26 cellular contexts compared by ENCODE assay signal in genomic region chr11:16832193-16832539, GRCh38.
A peak's percentile ranks its signal among the peaks of the same experiment; 100 is the strongest.
DNase-seq lines count a peak whose midpoint lies in the region; ATAC-seq, FAIRE-seq and TF ChIP-seq lines count a peak whose summit lies in the region.
"Had no signal": no experiment of that assay in that cellular context is flagged by ENCODE, and none has a peak within 500 bp of the region (broad histone marks: within the 10 kb centered on the region; RNA-seq: fewer than 3 reads in every experiment).

No MANE protein-coding gene starts in this region.

- WGBS in K562 (ENCODE audit: insufficient coverage, low coverage, missing lambda C conversion rate), result 0% methylated on average over 1 of the region's 1 CpG
- 93 to 100% methylated on average over 1 of the region's 1 CpG for WGBS in thyroid gland, 2 donors

- POLR2A ChIA-PET in Caco-2 (lab: Charles Lee), result no interaction called here
- POLR2A ChIA-PET in K562 (lab: Yijun Ruan, JAX), result interaction anchor here (1.5 kb wide), 1 partner anchor 30 kb away, joined by 5 read pairs; no protein-coding TSS in a partner anchor

- no peak for DNase-seq in Caco-2
- DNase-seq in SK-N-MC (ENCODE audit: low read depth, low spot score), result no peak
- no peak for DNase-seq in K562 (ENCODE audit: extremely low read depth in 1 of 4, low spot score in 3 of 4)
- DNase-seq in thyroid gland, result no peak
- DNase-seq in activated naive CD4-positive, alpha-beta T cell treated with anti-CD3 and anti-CD28 coated beads for 36 hours, result no peak
- no peak for DNase-seq in Kasumi-1 (lab: John Stamatoyannopoulos, UW)
- no peak for DNase-seq in left colon
- DNase-seq: AML-193; CD4-positive, alpha-beta T cell; CD8-positive, alpha-beta T cell; DMS 273 treated with DMSO at 0.1 percent for 48 hours; DMS153; DMS53; DMS79; DND-41; EL; GDM1 had no signal

- TF ChIP-seq RAD21 in K562 (CRISPR knock-in tag; conservative IDR thresholded peaks at IDR 0.05 in 1 of 2, IDR thresholded peaks at IDR 0.05 in 1 of 2), result no peak

- H3K9me3 Mint-ChIP-seq in Caco-2 (ENCODE audit: unreplicated experiment), result no peaks in the 10 kb centered on the region
- H3K9me3 Mint-ChIP-seq in activated naive CD4-positive, alpha-beta T cell treated with anti-CD3 and anti-CD28 coated beads for 36 hours, result no peaks in the 10 kb centered on the region
- H3K9me3 Mint-ChIP-seq: CD4-positive, alpha-beta T cell; CD8-positive, alpha-beta T cell had no signal

- TF ChIP-seq POLR2A in K562 (conservative IDR thresholded peaks at IDR 0.05) (no peak), thyroid gland (IDR thresholded peaks at IDR 0.05) (no peak)

- H3K36me3 Mint-ChIP-seq in Caco-2 (ENCODE audit: insufficient read depth, unreplicated experiment), result peaks cover 36% of the 10 kb centered on the region
- no peaks in the 10 kb centered on the region for H3K36me3 Mint-ChIP-seq in activated naive CD4-positive, alpha-beta T cell treated with anti-CD3 and anti-CD28 coated beads for 36 hours (ENCODE audit: low read depth)
- H3K36me3 Mint-ChIP-seq: CD8-positive, alpha-beta T cell had no signal

- TF ChIP-seq CTCF in Caco-2 (IDR thresholded peaks at IDR 0.05; ENCODE audit: insufficient read depth in 1 of 2, low read depth in 1 of 2, low read length in 1 of 2, severe bottlenecking in 1 of 2, unreplicated experiment in 1 of 2), result no peak
- no peak for TF ChIP-seq CTCF in K562 (IDR thresholded peaks at IDR 0.05 in 2 of 3, conservative IDR thresholded peaks at IDR 0.05 in 1 of 3; ENCODE audit: insufficient read depth in 2 of 3, low read depth in 1 of 3, low read length in 3 of 3)
- TF ChIP-seq CTCF in thyroid gland (IDR thresholded peaks at IDR 0.05), result no peak

- no peaks in the 10 kb centered on the region for H3K36me3 ChIP-seq in Caco-2 (ENCODE audit: control insufficient read depth, insufficient read depth, low read length)
- no peaks in the 10 kb centered on the region for H3K36me3 ChIP-seq in SK-N-MC (ENCODE audit: insufficient read depth, low read length)
- no peaks in the 10 kb centered on the region for H3K36me3 ChIP-seq in K562 (ENCODE audit: control insufficient read depth, insufficient read depth, low read length)
- H3K36me3 ChIP-seq in thyroid gland, result no peaks in the 10 kb centered on the region
- H3K36me3 ChIP-seq: BLaER1 treated with 17β-estradiol and CSF1 and Interleukin-3, amounts not matched to agents 10 nM and 100 nM had no signal

- H3K9me3 ChIP-seq in Caco-2, result no peaks in the 10 kb centered on the region
- H3K9me3 ChIP-seq in SK-N-MC (ENCODE audit: low read depth, low read length), result no peaks in the 10 kb centered on the region
- H3K9me3 ChIP-seq in K562 (replicated peaks; ENCODE audit: control insufficient read depth, insufficient read depth, low read depth, low read length), result no peaks in the 10 kb centered on the region
- no peaks in the 10 kb centered on the region for H3K9me3 ChIP-seq in thyroid gland
- H3K9me3 ChIP-seq: A549 had no signal

- H3K4me3 ChIP-seq in Caco-2 (ENCODE audit: low read depth, low read length) (no peak overlapping the region), SK-N-MC (no peak overlapping the region), K562 (no peak overlapping the region), thyroid gland (replicated peaks in 1 of 3) (no peak overlapping the region)
- H3K4me3 ChIP-seq: A549; BLaER1 treated with 17β-estradiol and CSF1 and Interleukin-3, amounts not matched to agents 10 nM and 100 nM; GM12878 had no signal

- no peaks in the 10 kb centered on the region for H3K27me3 Mint-ChIP-seq in Caco-2 (ENCODE audit: insufficient read depth, unreplicated experiment)
- H3K27me3 Mint-ChIP-seq in activated naive CD4-positive, alpha-beta T cell treated with anti-CD3 and anti-CD28 coated beads for 36 hours (ENCODE audit: low read depth), result no peaks in the 10 kb centered on the region
- H3K27me3 Mint-ChIP-seq: B cell; CD4-positive, alpha-beta T cell had no signal

- BruUV-seq in Caco-2 (replicated peaks; lab: Mats Ljungman, UMichigan), result no TSS peak
- BruUV-seq in K562 (replicated peaks; lab: Mats Ljungman, UMichigan), result no TSS peak

- no peaks in the 10 kb centered on the region for H3K9me1 ChIP-seq in K562 (ENCODE audit: control insufficient read depth, insufficient read depth, low read length)

- H3K4me2 ChIP-seq in K562 (ENCODE audit: insufficient read depth, low read length), result no peak overlapping the region
- H3K4me2 ChIP-seq: A549 had no signal

- no peaks in the 10 kb centered on the region for H4K20me1 ChIP-seq in K562 (replicated peaks; ENCODE audit: control insufficient read depth, insufficient read depth, low read length)
- H4K20me1 ChIP-seq: BLaER1 treated with 17β-estradiol and CSF1 and Interleukin-3, amounts not matched to agents 10 nM and 100 nM had no signal

- no peak for FAIRE-seq in K562 (lab: Jason Lieb, UNC)
- FAIRE-seq: A549, GM12878, GM12892, GM18507 had no signal

- intact Hi-C loops in Caco-2 (cut with micrococcal nuclease; ENCODE audit: unreplicated experiment), result no loop called here
- intact Hi-C loops in K562 (cut with micrococcal nuclease), result no loop called here
- intact Hi-C loops in thyroid gland (cut with DNase I), result no loop called here
- intact Hi-C loops in activated naive CD4-positive, alpha-beta T cell treated with anti-CD3 and anti-CD28 coated beads for 36 hours (cut with micrococcal nuclease), result no loop called here
- intact Hi-C loops in left colon (cut with DNase I, micrococcal nuclease), result no loop called here

- H3K4me1 ChIP-seq in Caco-2, result no peaks in the 10 kb centered on the region; the same call in 1 of the 2 replicates
- H3K4me1 ChIP-seq in K562 (replicated peaks in 1 of 2; ENCODE audit: control insufficient read depth in 2 of 2, insufficient read depth in 2 of 2, low read length in 2 of 2), result no peaks in the 10 kb centered on the region; a peak in 1 of 5 replicates
- peaks cover 22 to 47% of the 10 kb centered on the region in 2 donors for H3K4me1 ChIP-seq in thyroid gland
- H3K4me1 ChIP-seq: A549 had no signal

- H3K27me3 ChIP-seq in Caco-2 (replicated peaks; ENCODE audit: control insufficient read depth, insufficient read depth, low read length), result no peaks in the 10 kb centered on the region
- H3K27me3 ChIP-seq in K562 (ENCODE audit: control insufficient read depth in 2 of 2, insufficient read depth in 2 of 2, low read length in 2 of 2), result peaks cover 3 to 12% of the 10 kb centered on the region in 2 experiments; a peak in 3 of 5 replicates
- H3K27me3 ChIP-seq in thyroid gland, result no peaks in the 10 kb centered on the region
- H3K27me3 ChIP-seq: BLaER1 treated with 17β-estradiol and CSF1 and Interleukin-3, amounts not matched to agents 10 nM and 100 nM had no signal

- H3K79me2 ChIP-seq in K562 (ENCODE audit: control insufficient read depth, insufficient read depth, low read length), result no peaks in the 10 kb centered on the region

- CTCF ChIA-PET in Caco-2 (lab: Charles Lee) (interaction anchor here (1.7 kb wide), 1 partner anchor 12 kb away, joined by 5 read pairs; no protein-coding TSS in a partner anchor), K562 (lab: Yijun Ruan, JAX; ENCODE audit: low intra/inter-chr PET ratio) (no interaction called here)
- CTCF ChIA-PET in activated naive CD4-positive, alpha-beta T cell treated with anti-CD3 and anti-CD28 coated beads for 36 hours (lab: Charles Lee), result interaction anchor here (0.6 to 4.6 kb wide), 2 partner anchors 12 to 30 kb away, joined by 3 to 19 read pairs; no protein-coding TSS in a partner anchor

- H2AFZ ChIP-seq in K562 (ENCODE audit: low read depth, low read length), result no peak overlapping the region

- no peak for ATAC-seq in K562
- no peak for ATAC-seq in GM21360 (IDR thresholded peaks at IDR 0.05; ENCODE audit: unreplicated experiment)
- ATAC-seq in left colon, result no peak
- ATAC-seq: A549; CD8-positive, alpha-beta T cell; GM12878 had no signal

- no peak overlapping the region for H3K4me3 Mint-ChIP-seq in Caco-2 (ENCODE audit: unreplicated experiment)
- H3K4me3 Mint-ChIP-seq in activated naive CD4-positive, alpha-beta T cell treated with anti-CD3 and anti-CD28 coated beads for 36 hours, result no peak overlapping the region
- H3K4me3 Mint-ChIP-seq: B cell; CD4-positive, alpha-beta T cell; CD8-positive, alpha-beta T cell had no signal

- no peak for TF ChIP-seq EP300 in K562 (IDR thresholded peaks at IDR 0.05; ENCODE audit: low read length)

- H3K9ac ChIP-seq in SK-N-MC (ENCODE audit: insufficient read length), result no peak overlapping the region
- H3K9ac ChIP-seq in K562 (ENCODE audit: insufficient read depth in 1 of 2, low read depth in 2 of 2, low read length in 2 of 2), result no peak overlapping the region
- H3K9ac ChIP-seq: BLaER1 treated with 17β-estradiol and CSF1 and Interleukin-3, amounts not matched to agents 10 nM and 100 nM had no signal

- peak overlapping the region; percentile 12 for H3K27ac Mint-ChIP-seq in Caco-2 (ENCODE audit: unreplicated experiment)
- H3K27ac Mint-ChIP-seq in activated naive CD4-positive, alpha-beta T cell treated with anti-CD3 and anti-CD28 coated beads for 36 hours, result no peak overlapping the region
- H3K27ac Mint-ChIP-seq: B cell; CD4-positive, alpha-beta T cell; CD8-positive, alpha-beta T cell had no signal

- H3K4me1 Mint-ChIP-seq in Caco-2 (ENCODE audit: low read depth, unreplicated experiment), result no peaks in the 10 kb centered on the region
- H3K4me1 Mint-ChIP-seq in activated naive CD4-positive, alpha-beta T cell treated with anti-CD3 and anti-CD28 coated beads for 36 hours (ENCODE audit: low read depth), result peaks cover 8% of the 10 kb centered on the region
- H3K4me1 Mint-ChIP-seq: B cell had no signal

- H3K27ac ChIP-seq in SK-N-MC (peak overlapping the region; percentile 64), K562 (ENCODE audit: extremely low read depth, low read depth, low read length) (no peak overlapping the region), thyroid gland (peak overlapping the region in 2 of 3 donors; percentile 73 to 77)
- H3K27ac ChIP-seq: 22Rv1; A549; BLaER1 treated with 17β-estradiol and CSF1 and Interleukin-3, amounts not matched to agents 10 nM and 100 nM; C4-2B had no signal

- in situ Hi-C loops in K562 (cut with MboI), result no loop called here

TF ChIP-seq in K562, 482 proteins besides CTCF, POLR2A, EP300 and RAD21:
- 0 out of 2 replicates have a peak, but pooled peaks have one; percentile 0 for TF ChIP-seq CEBPB (tag; IDR thresholded peaks at IDR 0.05)
- no peak for TF ChIP-seq ZNF384 (IDR thresholded peaks at IDR 0.05; ENCODE audit: low read depth, low read length)
